In the genomic region with DNA sequence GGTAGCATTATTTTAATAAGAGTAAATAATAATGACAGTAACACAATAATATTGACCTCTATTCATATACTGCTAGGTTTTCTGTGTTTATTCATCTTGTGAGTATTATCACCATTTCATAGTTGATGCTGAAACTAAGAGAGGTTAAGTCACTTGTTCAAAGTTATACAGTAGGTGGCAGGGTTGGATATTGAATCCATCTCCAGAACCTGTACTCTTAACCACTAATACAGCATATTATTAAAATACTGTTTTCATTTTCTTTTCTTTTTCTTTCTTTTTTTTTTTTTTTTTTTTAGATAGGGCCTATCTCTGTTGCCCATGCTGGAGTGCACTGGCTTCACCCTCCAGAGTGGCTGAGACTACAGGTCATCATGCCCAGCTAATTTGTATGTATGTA, we compare ENCODE assay signal across 8 cellular contexts. TPM values are rescaled to one million over a fixed set of nuclear protein-coding genes. Genes with fewer than 3 reads are reported as not detected.
DNase-seq lines count a peak whose midpoint lies in the region; ATAC-seq, FAIRE-seq and TF ChIP-seq lines count a peak whose summit lies in the region.

No MANE protein-coding gene starts in this region.

- no peaks in the 10 kb centered on the region for H3K9me3 ChIP-seq in A549

- H3K4me2 ChIP-seq in A549: no peak overlapping the region

- DNase-seq in A549 (ENCODE audit: low read depth in 1 of 2, low spot score in 1 of 2) (peak in 1 of 2 experiments; percentile 43), NB4 (ENCODE audit: low read depth) (peak; percentile 61), epithelial cell of esophagus (ENCODE audit: low read depth) (peak; percentile 62)
- no peak for DNase-seq in activated CD4-positive, alpha-beta T cell treated with anti-CD3 and anti-CD28 coated beads for 1 hour
- DNase-seq in stimulated activated CD4-positive, alpha-beta T cell treated with anti-CD3 and anti-CD28 coated beads, Interleukin-4, amount 100 ng/mL, for 24 hours: no peak

- 0 out of 3 replicates have a peak, but pooled peaks cover 4% of the 10 kb centered on the region for H3K4me1 ChIP-seq in A549

- TF ChIP-seq CTCF in A549 (IDR thresholded peaks at IDR 0.05): peak; percentile 39; the same call in 2 of the 3 replicates
- no peak for TF ChIP-seq CTCF in NB4 (IDR thresholded peaks at IDR 0.05; ENCODE audit: low read depth, low read length)
- peak; percentile 34 for TF ChIP-seq CTCF in epithelial cell of esophagus (IDR thresholded peaks at IDR 0.05; ENCODE audit: insufficient read depth, low read depth, low read length, missing control alignments)

- CTCF ChIA-PET in A549 (lab: Yijun Ruan, JAX): interaction anchor here (0.7 to 2.0 kb wide), 5 partner anchors 14 to 230 kb away, joined by 3 to 8 read pairs (median 4); no protein-coding TSS in a partner anchor

- TF ChIP-seq EP300 in A549 (IDR thresholded peaks at IDR 0.05): no peak

- POLR2A ChIA-PET in A549 (lab: Yijun Ruan, JAX): no interaction called here

- ATAC-seq in A549 (peak; percentile 76 to 79; a peak in 5 of 6 replicates), GM18502 (IDR thresholded peaks at IDR 0.05; ENCODE audit: poor library complexity, unreplicated experiment) (peak; percentile 45), HG03571 (IDR thresholded peaks at IDR 0.05; ENCODE audit: unreplicated experiment) (no peak), GM21576 (IDR thresholded peaks at IDR 0.05; ENCODE audit: unreplicated experiment) (no peak)

- peak; percentile 51 to 56; a peak in 3 of 5 replicates for TF ChIP-seq RAD21 in A549 (conservative IDR thresholded peaks at IDR 0.05 in 1 of 2, IDR thresholded peaks at IDR 0.05 in 1 of 2)

- no peak for FAIRE-seq in A549 (lab: Jason Lieb, UNC)

- no peak for TF ChIP-seq POLR2A in A549 (IDR thresholded peaks at IDR 0.05; ENCODE audit: low read length)
- no peak for TF ChIP-seq POLR2A in NB4 (IDR thresholded peaks at IDR 0.05; ENCODE audit: extremely low read depth, insufficient read length)

- no peak overlapping the region for H3K27ac ChIP-seq in A549

- H3K4me3 ChIP-seq in A549: no peak overlapping the region
- no peak overlapping the region for H3K4me3 ChIP-seq in NB4 (ENCODE audit: low read depth, low read length)
- H3K4me3 ChIP-seq in epithelial cell of esophagus (ENCODE audit: low read length): no peak overlapping the region

TF ChIP-seq in A549, 52 proteins besides CTCF, POLR2A, EP300 and RAD21:
- TF ChIP-seq, protein P1, sequence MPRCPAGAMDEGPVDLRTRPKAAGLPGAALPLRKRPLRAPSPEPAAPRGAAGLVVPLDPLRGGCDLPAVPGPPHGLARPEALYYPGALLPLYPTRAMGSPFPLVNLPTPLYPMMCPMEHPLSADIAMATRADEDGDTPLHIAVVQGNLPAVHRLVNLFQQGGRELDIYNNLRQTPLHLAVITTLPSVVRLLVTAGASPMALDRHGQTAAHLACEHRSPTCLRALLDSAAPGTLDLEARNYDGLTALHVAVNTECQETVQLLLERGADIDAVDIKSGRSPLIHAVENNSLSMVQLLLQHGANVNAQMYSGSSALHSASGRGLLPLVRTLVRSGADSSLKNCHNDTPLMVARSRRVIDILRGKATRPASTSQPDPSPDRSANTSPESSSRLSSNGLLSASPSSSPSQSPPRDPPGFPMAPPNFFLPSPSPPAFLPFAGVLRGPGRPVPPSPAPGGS (IDR thresholded peaks at IDR 0.05): no peak
- TF ChIP-seq, protein P2, sequence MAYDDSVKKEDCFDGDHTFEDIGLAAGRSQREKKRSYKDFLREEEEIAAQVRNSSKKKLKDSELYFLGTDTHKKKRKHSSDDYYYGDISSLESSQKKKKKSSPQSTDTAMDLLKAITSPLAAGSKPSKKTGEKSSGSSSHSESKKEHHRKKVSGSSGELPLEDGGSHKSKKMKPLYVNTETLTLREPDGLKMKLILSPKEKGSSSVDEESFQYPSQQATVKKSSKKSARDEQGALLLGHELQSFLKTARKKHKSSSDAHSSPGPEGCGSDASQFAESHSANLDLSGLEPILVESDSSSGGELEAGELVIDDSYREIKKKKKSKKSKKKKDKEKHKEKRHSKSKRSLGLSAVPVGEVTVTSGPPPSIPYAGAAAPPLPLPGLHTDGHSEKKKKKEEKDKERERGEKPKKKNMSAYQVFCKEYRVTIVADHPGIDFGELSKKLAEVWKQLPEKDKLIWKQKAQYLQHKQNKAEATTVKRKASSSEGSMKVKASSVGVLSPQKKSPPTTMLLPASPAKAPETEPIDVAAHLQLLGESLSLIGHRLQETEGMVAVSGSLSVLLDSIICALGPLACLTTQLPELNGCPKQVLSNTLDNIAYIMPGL (CRISPR knock-in tag; IDR thresholded peaks at IDR 0.05; ENCODE audit: borderline replicate concordance): no peak
- TF ChIP-seq PHF8 (IDR thresholded peaks at IDR 0.05; ENCODE audit: borderline replicate concordance, low read depth): no peak
- TF ChIP-seq, protein P3, sequence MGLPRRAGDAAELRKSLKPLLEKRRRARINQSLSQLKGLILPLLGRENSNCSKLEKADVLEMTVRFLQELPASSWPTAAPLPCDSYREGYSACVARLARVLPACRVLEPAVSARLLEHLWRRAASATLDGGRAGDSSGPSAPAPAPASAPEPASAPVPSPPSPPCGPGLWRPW (IDR thresholded peaks at IDR 0.05): no peak
- no peak for TF ChIP-seq MYC (IDR thresholded peaks at IDR 0.05; ENCODE audit: borderline replicate concordance, low read length)
- TF ChIP-seq JUN (IDR thresholded peaks at IDR 0.05): no peak
- no peak for TF ChIP-seq HEYL (CRISPR knock-in tag; IDR thresholded peaks at IDR 0.05)
- no peak for TF ChIP-seq RARB (CRISPR knock-in tag; IDR thresholded peaks at IDR 0.05)
- TF ChIP-seq POLR2AphosphoS2 (conservative IDR thresholded peaks at IDR 0.05; ENCODE audit: low read length): no peak
- no peak for TF ChIP-seq SREBF2 (IDR thresholded peaks at IDR 0.05)
- TF ChIP-seq BHLHE40 (IDR thresholded peaks at IDR 0.05; ENCODE audit: low read depth, low read length): no peak
- no peak for TF ChIP-seq CHD2 (IDR thresholded peaks at IDR 0.05; ENCODE audit: low read length, partially characterized antibody)
- no peak for TF ChIP-seq ESRRA (IDR thresholded peaks at IDR 0.05; ENCODE audit: borderline replicate concordance, low read length)

RNA-seq across cellular contexts. Expression of a gene that starts 7.1 kb away (rescaled TPM):
- polyA plus RNA-seq in A549 (2011; rRNA removed) (24.3 and 27.3 TPM in 2 replicates), A549 (2017; fragmentation: RNase III; extraction: RNeasy Plus Mini Kit Qiagen cat#74134 plus additional on column Dnase treatment) (12.4 to 12.7 TPM (median 12.6 TPM) in 3 replicates)
- polyA plus RNA-seq in A549 (2012; cell fraction: cytosol; rRNA removed): 8.7 and 9.6 TPM in 2 replicates
- polyA plus RNA-seq in A549 (2012; cell fraction: nucleus; rRNA removed): 9.5 and 9.6 TPM in 2 replicates
- 33.1 and 33.8 TPM in 2 replicates for polyA minus RNA-seq in A549 (2011; rRNA and poly(A)+ RNA removed)

Comparison
In these comparisons a context has a peak if more than half of its experiments do, and no peak if none do; other contexts are left out.
1. ATAC-seq: peak in A549 (2 of 2) and GM18502 (single experiment); none in HG03571 (single experiment) and GM21576 (single experiment).
2. DNase-seq: peak in NB4 (single experiment) and epithelial cell of esophagus (single experiment); none in activated CD4-positive, alpha-beta T cell treated with anti-CD3 and anti-CD28 coated beads for 1 hour (single experiment) and stimulated activated CD4-positive, alpha-beta T cell treated with anti-CD3 and anti-CD28 coated beads, Interleukin-4, amount 100 ng/mL, for 24 hours (single experiment).